14 cellular contexts compared by ENCODE assay signal in the genomic region with DNA sequence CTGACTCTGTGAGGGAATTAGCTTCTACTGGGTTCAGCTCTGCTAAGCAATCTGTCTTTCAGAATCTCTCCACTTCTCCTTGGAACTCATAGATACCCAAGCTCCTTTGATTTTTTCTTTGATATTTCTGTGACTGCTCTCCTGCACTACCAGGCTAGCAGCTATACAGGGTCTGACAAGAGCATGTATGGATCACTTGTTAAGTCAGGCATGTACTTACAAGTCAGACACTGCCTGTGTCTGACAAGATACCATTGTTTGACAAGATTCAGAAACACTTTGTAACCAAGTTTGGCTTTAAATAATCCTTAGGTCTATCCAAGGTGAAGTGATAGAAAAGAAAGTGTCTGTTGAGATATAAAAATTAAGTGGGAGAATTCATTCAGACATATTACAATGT.
A peak's percentile ranks its signal among the peaks of the same experiment; 100 is the strongest.
DNase-seq lines count a peak whose midpoint lies in the region; ATAC-seq, FAIRE-seq and TF ChIP-seq lines count a peak whose summit lies in the region.
"Had no signal": no experiment of that assay in that cellular context is flagged by ENCODE, and none has a peak within 500 bp of the region (broad histone marks: within the 10 kb centered on the region; RNA-seq: fewer than 3 reads in every experiment).

No MANE protein-coding gene starts in this region.

- no peaks in the 10 kb centered on the region for H3F3A ChIP-seq in neural cell (ENCODE audit: insufficient read depth, low read length, poor library complexity, severe bottlenecking)

- peaks cover 61% of the 10 kb centered on the region for H3K4me1 Mint-ChIP-seq in activated T-cell treated with anti-CD3 and anti-CD28 coated beads, Interleukin-2, amount 50 U/mL, for 72 hours (ENCODE audit: low read depth)
- peaks cover 57% of the 10 kb centered on the region for H3K4me1 Mint-ChIP-seq in activated T-cell treated with anti-CD3 and anti-CD28 coated beads, Interleukin-2, amount 50 U/mL, for 4 hours (ENCODE audit: low read depth)
- peaks cover 12% of the 10 kb centered on the region for H3K4me1 Mint-ChIP-seq in type B pancreatic cell (ENCODE audit: unreplicated experiment)

- RAD21 ChIA-PET in GM12878 (lab: Charles Lee; ENCODE audit: unreplicated experiment) = interaction anchor here (0.6 to 1.2 kb wide), 2 partner anchors 15 to 122 kb away, joined by 3 read pairs; no protein-coding TSS in a partner anchor

- H3K27me3 Mint-ChIP-seq in activated T-cell treated with anti-CD3 and anti-CD28 coated beads, Interleukin-2, amount 50 U/mL, for 72 hours (ENCODE audit: low read depth) = no peaks in the 10 kb centered on the region
- H3K27me3 Mint-ChIP-seq in activated T-cell treated with anti-CD3 and anti-CD28 coated beads, Interleukin-2, amount 50 U/mL, for 4 hours (ENCODE audit: low read depth) = no peaks in the 10 kb centered on the region
- H3K27me3 Mint-ChIP-seq in type B pancreatic cell = no peaks in the 10 kb centered on the region
- H3K27me3 Mint-ChIP-seq: effector memory CD8-positive, alpha-beta T cell had no signal

- H2AFZ ChIP-seq in GM12878 (ENCODE audit: control insufficient read depth, low read depth, low read length) = no peak overlapping the region
- no peak overlapping the region for H2AFZ ChIP-seq in neural cell (ENCODE audit: low read depth, low read length)

- H3K4me2 ChIP-seq in GM12878 (ENCODE audit: control insufficient read depth, insufficient read depth) = no peak overlapping the region
- no peak overlapping the region for H3K4me2 ChIP-seq in neural cell (ENCODE audit: low read length)

- no peaks in the 10 kb centered on the region for H3K9me2 ChIP-seq in neural cell (ENCODE audit: insufficient read depth, low read length)

- H3K27ac ChIP-seq in GM12878 (ENCODE audit: control insufficient read depth, insufficient read depth) (no peak overlapping the region), neural cell (ENCODE audit: low read length) (no peak overlapping the region)

- H3K9ac ChIP-seq in GM12878 (ENCODE audit: control insufficient read depth, insufficient read depth, low read length) (no peak overlapping the region), neural cell (ENCODE audit: low read length) (no peak overlapping the region)

- CTCF ChIA-PET in GM12878 (lab: Yijun Ruan, JAX) = interaction anchor here (1.8 kb wide), 2 partner anchors 58 to 60 kb away, joined by 5 to 7 read pairs; no protein-coding TSS in a partner anchor

- peaks cover 0 to 6% of the 10 kb centered on the region in 2 experiments; a peak in 2 of 4 replicates for H3K27me3 ChIP-seq in GM12878 (replicated peaks in 1 of 2; ENCODE audit: control insufficient read depth in 2 of 2, insufficient read depth in 2 of 2, low read length in 1 of 2)
- H3K27me3 ChIP-seq in neural cell (ENCODE audit: insufficient read depth, low read depth, low read length) = no peaks in the 10 kb centered on the region
- H3K27me3 ChIP-seq: gastroesophageal sphincter had no signal

- no peak for TF ChIP-seq RAD21 in GM12878 (IDR thresholded peaks at IDR 0.05; ENCODE audit: insufficient read depth, low read depth, low read length)
- no peak for TF ChIP-seq RAD21 in neural cell (conservative IDR thresholded peaks at IDR 0.05)

- FAIRE-seq in GM12878 (lab: Jason Lieb, UNC) = peak; percentile 77

- H3K36me3 Mint-ChIP-seq in activated T-cell treated with anti-CD3 and anti-CD28 coated beads, Interleukin-2, amount 50 U/mL, for 72 hours (ENCODE audit: insufficient read depth in 2 of 2) = peaks cover 0 to under 1% of the 10 kb centered on the region in 2 donors
- H3K36me3 Mint-ChIP-seq in activated T-cell treated with anti-CD3 and anti-CD28 coated beads, Interleukin-2, amount 50 U/mL, for 4 hours (ENCODE audit: insufficient read depth) = no peaks in the 10 kb centered on the region
- no peaks in the 10 kb centered on the region for H3K36me3 Mint-ChIP-seq in type B pancreatic cell

- ATAC-seq in activated T-cell treated with anti-CD3 and anti-CD28 coated beads, Interleukin-2, amount 50 U/mL, for 72 hours (replicated peaks in 1 of 2) = peak; percentile 22 to 37
- ATAC-seq in activated T-cell treated with anti-CD3 and anti-CD28 coated beads, Interleukin-2, amount 50 U/mL, for 4 hours = no peak
- ATAC-seq in GM12878 (no peak), GM21723 (IDR thresholded peaks at IDR 0.05; ENCODE audit: unreplicated experiment) (no peak)
- ATAC-seq: effector memory CD8-positive, alpha-beta T cell; gastroesophageal sphincter had no signal

- H3K4me3 ChIP-seq in GM12878 (no peak overlapping the region), neural cell (ENCODE audit: low read length) (no peak overlapping the region)
- H3K4me3 ChIP-seq: gastroesophageal sphincter had no signal

- TF ChIP-seq EP300 in GM12878 (IDR thresholded peaks at IDR 0.05; ENCODE audit: borderline replicate concordance in 1 of 2, control insufficient read depth in 1 of 2, low read depth in 2 of 2, low read length in 2 of 2) (no peak), neural cell (conservative IDR thresholded peaks at IDR 0.05; ENCODE audit: poor library complexity, severe bottlenecking) (peak; percentile 41)

- H4K20me1 ChIP-seq in GM12878 (ENCODE audit: control insufficient read depth, insufficient read depth) (no peaks in the 10 kb centered on the region), neural cell (ENCODE audit: insufficient read depth) (no peaks in the 10 kb centered on the region)

- no TSS peak for BruUV-seq in GM12878 (replicated peaks; lab: Mats Ljungman, UMichigan)

- H3K36me3 ChIP-seq in GM12878 (ENCODE audit: control insufficient read depth in 2 of 2, insufficient read depth in 2 of 2, low read length in 1 of 2) (no peaks in the 10 kb centered on the region), neural cell (ENCODE audit: insufficient read depth, low read length) (no peaks in the 10 kb centered on the region)
- H3K36me3 ChIP-seq: gastroesophageal sphincter had no signal

- no peaks in the 10 kb centered on the region for H3K9me3 Mint-ChIP-seq in activated T-cell treated with anti-CD3 and anti-CD28 coated beads, Interleukin-2, amount 50 U/mL, for 72 hours
- H3K9me3 Mint-ChIP-seq in activated T-cell treated with anti-CD3 and anti-CD28 coated beads, Interleukin-2, amount 50 U/mL, for 4 hours = no peaks in the 10 kb centered on the region
- H3K9me3 Mint-ChIP-seq in type B pancreatic cell = no peaks in the 10 kb centered on the region
- H3K9me3 Mint-ChIP-seq: effector memory CD8-positive, alpha-beta T cell had no signal

- no peaks in the 10 kb centered on the region for H3K4me1 ChIP-seq in GM12878 (ENCODE audit: control insufficient read depth, insufficient read depth, low read length)

- POLR2A ChIA-PET in GM12878 (lab: Charles Lee) = no interaction called here

- TF ChIP-seq POLR2A in GM12878 (IDR thresholded peaks at IDR 0.05; ENCODE audit: low read depth, low read length) = no peak

- H3K9me3 ChIP-seq in GM12878 (replicated peaks; ENCODE audit: control insufficient read depth, insufficient read depth, low read length) (no peaks in the 10 kb centered on the region), neural cell (ENCODE audit: low read length) (no peaks in the 10 kb centered on the region)
- H3K9me3 ChIP-seq: gastroesophageal sphincter had no signal

- intact Hi-C loops in GM12878 (cut with micrococcal nuclease; ENCODE audit: unreplicated experiment) = no loop called here

- H3K79me2 ChIP-seq in GM12878 (ENCODE audit: control insufficient read depth, insufficient read depth, low read length) (no peaks in the 10 kb centered on the region), neural cell (replicated peaks; ENCODE audit: insufficient read depth, low read length) (no peaks in the 10 kb centered on the region)

- no peak for DNase-seq in activated T-cell treated with anti-CD3 and anti-CD28 coated beads, Interleukin-2, amount 50 U/mL, for 72 hours
- no peak for DNase-seq in activated T-cell treated with anti-CD3 and anti-CD28 coated beads, Interleukin-2, amount 50 U/mL, for 4 hours
- no peak for DNase-seq in GM12878 (ENCODE audit: low read depth, low spot score)
- no peak for DNase-seq in type B pancreatic cell (ENCODE audit: extremely low spot score, unreplicated experiment)
- DNase-seq in stimulated activated CD4-positive, alpha-beta T cell treated with anti-CD3 and anti-CD28 coated beads, Interleukin-4, amount 100 ng/mL, for 4 hours = no peak
- no peak for DNase-seq in A172 (ENCODE audit: low spot score)
- DNase-seq: effector memory CD8-positive, alpha-beta T cell; NCI-H1436 treated with DMSO at 0.1 percent for 48 hours; RPMI8226; stimulated activated CD4-positive, alpha-beta T cell treated with anti-CD3 and anti-CD28 coated beads, Interleukin-1b, Interleukin-23, amount 100 ng/mL, for 48 hours; T-helper 9 cell had no signal

- H3K27ac Mint-ChIP-seq in activated T-cell treated with anti-CD3 and anti-CD28 coated beads, Interleukin-2, amount 50 U/mL, for 72 hours = no peak overlapping the region
- H3K27ac Mint-ChIP-seq in type B pancreatic cell = peak overlapping the region; percentile 38

- SMC1A ChIA-PET in GM12878 (lab: Charles Lee; ENCODE audit: uncharacterized antibody, unreplicated experiment) = no interaction called here

- H3K4me3 Mint-ChIP-seq in activated T-cell treated with anti-CD3 and anti-CD28 coated beads, Interleukin-2, amount 50 U/mL, for 72 hours = peak overlapping the region in 1 of 2 donors; percentile 38
- H3K4me3 Mint-ChIP-seq in activated T-cell treated with anti-CD3 and anti-CD28 coated beads, Interleukin-2, amount 50 U/mL, for 4 hours = no peak overlapping the region
- H3K4me3 Mint-ChIP-seq in type B pancreatic cell = peak overlapping the region; percentile 0
- H3K4me3 Mint-ChIP-seq: effector memory CD8-positive, alpha-beta T cell had no signal

- no peak for TF ChIP-seq CTCF in GM12878 (IDR thresholded peaks at IDR 0.05 in 2 of 3, conservative IDR thresholded peaks at IDR 0.05 in 1 of 3; ENCODE audit: control insufficient read depth in 2 of 3, extremely low read depth in 1 of 3, insufficient read depth in 1 of 3, low read depth in 3 of 3, low read length in 3 of 3)
- no peak for TF ChIP-seq CTCF in neural cell (IDR thresholded peaks at IDR 0.05; ENCODE audit: poor library complexity, severe bottlenecking)
- TF ChIP-seq CTCF in type B pancreatic cell (conservative IDR thresholded peaks at IDR 0.05) = no peak

- in situ Hi-C loops in GM12878 (cut with MboI) = no loop called here

TF ChIP-seq in GM12878, 131 proteins besides CTCF, POLR2A, EP300 and RAD21:
- TF ChIP-seq PML (IDR thresholded peaks at IDR 0.05; ENCODE audit: low read length) = no peak
- TF ChIP-seq ZNF24 (IDR thresholded peaks at IDR 0.05) = no peak

Comparison
In these comparisons a context has a peak if more than half of its experiments do, and no peak if none do; other contexts are left out.
1. ATAC-seq: peak in activated T-cell treated with anti-CD3 and anti-CD28 coated beads, Interleukin-2, amount 50 U/mL, for 72 hours (2 of 2); none in activated T-cell treated with anti-CD3 and anti-CD28 coated beads, Interleukin-2, amount 50 U/mL, for 4 hours (0 of 2), GM12878 (single experiment) and GM21723 (single experiment).